1 cellular context compared by ENCODE assay signal in the genomic region with DNA sequence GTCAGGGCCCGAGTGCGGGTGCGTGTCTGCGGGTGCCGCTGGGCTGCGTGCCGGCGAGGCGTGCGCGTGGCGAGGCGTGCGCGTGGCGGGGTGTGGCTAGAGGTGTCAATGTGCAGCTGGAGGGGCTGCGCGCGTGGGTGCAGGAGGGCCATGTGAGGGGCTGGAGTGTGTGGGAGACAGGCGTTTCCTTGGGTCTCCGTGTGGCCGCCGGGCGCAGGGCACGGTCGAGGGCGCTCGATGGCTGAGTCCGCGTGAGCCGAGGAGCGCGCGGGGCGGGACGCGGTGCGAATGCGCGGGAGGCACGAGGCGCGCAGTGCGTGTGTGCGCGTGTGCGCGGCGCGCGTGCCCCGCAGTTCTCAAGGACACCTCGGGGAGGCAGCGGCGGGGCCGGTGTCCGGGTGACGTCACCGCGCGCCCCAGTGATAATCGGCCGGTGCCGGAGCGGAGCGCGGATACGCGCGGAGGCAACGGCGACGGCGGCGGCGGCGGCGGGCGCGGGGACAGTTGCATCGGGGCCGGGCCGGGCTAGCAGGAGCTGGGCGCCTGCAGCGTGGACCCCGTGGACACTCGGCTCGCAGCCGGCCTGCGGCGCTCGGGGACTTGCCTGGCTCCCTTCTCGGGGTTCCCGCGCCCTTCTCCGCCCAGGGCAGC.
TF ChIP-seq lines count a peak whose summit lies in the region.

No MANE protein-coding gene starts in this region.

TF ChIP-seq in WTC11, 78 proteins besides CTCF, POLR2A, EP300 and RAD21 (continued from another document):
- TF ChIP-seq, protein P1, sequence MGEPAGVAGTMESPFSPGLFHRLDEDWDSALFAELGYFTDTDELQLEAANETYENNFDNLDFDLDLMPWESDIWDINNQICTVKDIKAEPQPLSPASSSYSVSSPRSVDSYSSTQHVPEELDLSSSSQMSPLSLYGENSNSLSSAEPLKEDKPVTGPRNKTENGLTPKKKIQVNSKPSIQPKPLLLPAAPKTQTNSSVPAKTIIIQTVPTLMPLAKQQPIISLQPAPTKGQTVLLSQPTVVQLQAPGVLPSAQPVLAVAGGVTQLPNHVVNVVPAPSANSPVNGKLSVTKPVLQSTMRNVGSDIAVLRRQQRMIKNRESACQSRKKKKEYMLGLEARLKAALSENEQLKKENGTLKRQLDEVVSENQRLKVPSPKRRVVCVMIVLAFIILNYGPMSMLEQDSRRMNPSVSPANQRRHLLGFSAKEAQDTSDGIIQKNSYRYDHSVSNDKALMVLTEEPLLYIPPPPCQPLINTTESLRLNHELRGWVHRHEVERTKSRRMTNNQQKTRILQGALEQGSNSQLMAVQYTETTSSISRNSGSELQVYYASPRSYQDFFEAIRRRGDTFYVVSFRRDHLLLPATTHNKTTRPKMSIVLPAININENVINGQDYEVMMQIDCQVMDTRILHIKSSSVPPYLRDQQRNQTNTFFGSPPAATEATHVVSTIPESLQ (CRISPR knock-in tag; IDR thresholded peaks at IDR 0.05): no peak
- no peak for TF ChIP-seq GABPB1 (CRISPR knock-in tag; IDR thresholded peaks at IDR 0.05)
- TF ChIP-seq RORB (CRISPR knock-in tag; IDR thresholded peaks at IDR 0.05): no peak
- no peak for TF ChIP-seq SOX15 (CRISPR knock-in tag; IDR thresholded peaks at IDR 0.05)
- no peak for TF ChIP-seq OVOL2 (CRISPR knock-in tag; IDR thresholded peaks at IDR 0.05; ENCODE audit: borderline replicate concordance)
- TF ChIP-seq, protein P2, sequence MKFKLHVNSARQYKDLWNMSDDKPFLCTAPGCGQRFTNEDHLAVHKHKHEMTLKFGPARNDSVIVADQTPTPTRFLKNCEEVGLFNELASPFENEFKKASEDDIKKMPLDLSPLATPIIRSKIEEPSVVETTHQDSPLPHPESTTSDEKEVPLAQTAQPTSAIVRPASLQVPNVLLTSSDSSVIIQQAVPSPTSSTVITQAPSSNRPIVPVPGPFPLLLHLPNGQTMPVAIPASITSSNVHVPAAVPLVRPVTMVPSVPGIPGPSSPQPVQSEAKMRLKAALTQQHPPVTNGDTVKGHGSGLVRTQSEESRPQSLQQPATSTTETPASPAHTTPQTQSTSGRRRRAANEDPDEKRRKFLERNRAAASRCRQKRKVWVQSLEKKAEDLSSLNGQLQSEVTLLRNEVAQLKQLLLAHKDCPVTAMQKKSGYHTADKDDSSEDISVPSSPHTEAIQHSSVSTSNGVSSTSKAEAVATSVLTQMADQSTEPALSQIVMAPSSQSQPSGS (CRISPR knock-in tag; IDR thresholded peaks at IDR 0.05; ENCODE audit: borderline replicate concordance, low read depth): no peak
- TF ChIP-seq ZNF416 (CRISPR knock-in tag; IDR thresholded peaks at IDR 0.05): no peak
- TF ChIP-seq ZNF423 (CRISPR knock-in tag; IDR thresholded peaks at IDR 0.05): no peak
TF ChIP-seq in WTC11: peak in this region for 10.
